Comparison of ENCODE assay signal across 9 cellular contexts in genomic region chr22:25942989-25943411, GRCh38.
DNase-seq lines count a peak whose midpoint lies in the region; ATAC-seq lines count a peak whose summit lies in the region.
"Had no signal": no experiment of that assay in that cellular context is flagged by ENCODE, and none has a peak within 500 bp of the region (broad histone marks: within the 10 kb centered on the region; RNA-seq: fewer than 3 reads in every experiment).

No MANE protein-coding gene starts in this region.

- H3K27me3 Mint-ChIP-seq in activated T-helper 1 cell treated with anti-CD3 and anti-CD28 coated beads, Interleukin-12 subunit alpha, Interleukin-12 subunit beta, Interleukin-2, Interleukin-4 antibody, amounts not matched to agents 30 ng/mL and 10 ng/mL and 1 ng/mL, durations not matched to agents 14 hours and 24 hours and 36 hours (ENCODE audit: insufficient read depth), result peaks cover 3% of the 10 kb centered on the region
- peaks cover 15 to 26% of the 10 kb centered on the region in 2 donors for H3K27me3 Mint-ChIP-seq in T-cell

- ATAC-seq in GM19324 (IDR thresholded peaks at IDR 0.05; ENCODE audit: low FRiP score, unreplicated experiment) (no peak), T-cell (replicated peaks in 1 of 4) (no peak)

- H3K4me3 Mint-ChIP-seq in activated T-helper 1 cell treated with anti-CD3 and anti-CD28 coated beads, Interleukin-12 subunit alpha, Interleukin-12 subunit beta, Interleukin-2, Interleukin-4 antibody, amounts not matched to agents 30 ng/mL and 10 ng/mL and 1 ng/mL, durations not matched to agents 14 hours and 24 hours and 36 hours, result no peak overlapping the region
- H3K4me3 Mint-ChIP-seq in T-cell, result no peak overlapping the region

- H3K9me3 Mint-ChIP-seq in activated T-helper 1 cell treated with anti-CD3 and anti-CD28 coated beads, Interleukin-12 subunit alpha, Interleukin-12 subunit beta, Interleukin-2, Interleukin-4 antibody, amounts not matched to agents 30 ng/mL and 10 ng/mL and 1 ng/mL, durations not matched to agents 14 hours and 24 hours and 36 hours, result peaks cover 3% of the 10 kb centered on the region
- H3K9me3 Mint-ChIP-seq in T-cell, result peaks cover 0 to 7% (median 3%) of the 10 kb centered on the region in 3 donors

- DNase-seq in LHCN-M2 (ENCODE audit: low read depth) (peak; percentile 68), NCI-H446 treated with DMSO at 0.1 percent for 48 hours (lab: John Stamatoyannopoulos, UW) (peak; percentile 99), globus pallidus (ENCODE audit: low spot score) (peak; percentile 70), putamen (ENCODE audit: low spot score) (peak; percentile 63), LoVo (ENCODE audit: low spot score) (no peak), T-cell (no peak)
- no peak for DNase-seq in activated T-helper 1 cell treated with anti-CD3 and anti-CD28 coated beads, Interleukin-12 subunit alpha, Interleukin-12 subunit beta, Interleukin-2, Interleukin-4 antibody, amounts not matched to agents 30 ng/mL and 10 ng/mL and 1 ng/mL, durations not matched to agents 14 hours and 24 hours and 36 hours (ENCODE audit: low spot score)
- DNase-seq: activated naive CD4-positive, alpha-beta T cell treated with anti-CD3 and anti-CD28 coated beads, Interleukin-2, amount 50 U/mL, for 16 hours had no signal

- intact Hi-C loops in activated T-helper 1 cell treated with anti-CD3 and anti-CD28 coated beads, Interleukin-12 subunit alpha, Interleukin-12 subunit beta, Interleukin-2, Interleukin-4 antibody, amounts not matched to agents 30 ng/mL and 10 ng/mL and 1 ng/mL, durations not matched to agents 14 hours and 24 hours and 36 hours (cut with micrococcal nuclease), result no loop called here

- H3K4me1 Mint-ChIP-seq in activated T-helper 1 cell treated with anti-CD3 and anti-CD28 coated beads, Interleukin-12 subunit alpha, Interleukin-12 subunit beta, Interleukin-2, Interleukin-4 antibody, amounts not matched to agents 30 ng/mL and 10 ng/mL and 1 ng/mL, durations not matched to agents 14 hours and 24 hours and 36 hours (ENCODE audit: low read depth), result no peaks in the 10 kb centered on the region
- H3K4me1 Mint-ChIP-seq in T-cell, result no peaks in the 10 kb centered on the region

- POLR2A ChIA-PET in T-cell (lab: Charles Lee), result no interaction called here

- no peaks in the 10 kb centered on the region for H3K36me3 Mint-ChIP-seq in activated T-helper 1 cell treated with anti-CD3 and anti-CD28 coated beads, Interleukin-12 subunit alpha, Interleukin-12 subunit beta, Interleukin-2, Interleukin-4 antibody, amounts not matched to agents 30 ng/mL and 10 ng/mL and 1 ng/mL, durations not matched to agents 14 hours and 24 hours and 36 hours (ENCODE audit: low read depth)
- H3K36me3 Mint-ChIP-seq in T-cell, result no peaks in the 10 kb centered on the region

- no peak overlapping the region for H3K27ac Mint-ChIP-seq in activated T-helper 1 cell treated with anti-CD3 and anti-CD28 coated beads, Interleukin-12 subunit alpha, Interleukin-12 subunit beta, Interleukin-2, Interleukin-4 antibody, amounts not matched to agents 30 ng/mL and 10 ng/mL and 1 ng/mL, durations not matched to agents 14 hours and 24 hours and 36 hours
- no peak overlapping the region for H3K27ac Mint-ChIP-seq in T-cell

- CTCF ChIA-PET in T-cell (lab: Charles Lee), result no interaction called here

Comparison
In these comparisons a context has a peak if more than half of its experiments do, and no peak if none do; other contexts are left out.
1. DNase-seq: peak in LHCN-M2 (single experiment), NCI-H446 treated with DMSO at 0.1 percent for 48 hours (single experiment), globus pallidus (single experiment) and putamen (single experiment); none in LoVo (single experiment), activated T-helper 1 cell treated with anti-CD3 and anti-CD28 coated beads, Interleukin-12 subunit alpha, Interleukin-12 subunit beta, Interleukin-2, Interleukin-4 antibody, amounts not matched to agents 30 ng/mL and 10 ng/mL and 1 ng/mL, durations not matched to agents 14 hours and 24 hours and 36 hours (single experiment) and T-cell (0 of 34).